8 cellular contexts compared by ENCODE assay signal in genomic region chr22:19717691-19718254, GRCh38. TPM values are rescaled to one million over a fixed set of nuclear protein-coding genes. Genes with fewer than 3 reads are reported as not detected.
DNase-seq lines count a peak whose midpoint lies in the region; ATAC-seq and TF ChIP-seq lines count a peak whose summit lies in the region.

No MANE protein-coding gene starts in this region.

- ATAC-seq in HG02763 (IDR thresholded peaks at IDR 0.05; ENCODE audit: unreplicated experiment), result no peak

- H3K27me3 Mint-ChIP-seq in glutamatergic neuron (ENCODE audit: unreplicated experiment), result peaks cover 36% of the 10 kb centered on the region

- peak overlapping the region; percentile 43; the same call in 1 of the 2 replicates for H3K9ac ChIP-seq in SK-N-SH

- H3K79me2 ChIP-seq in SK-N-SH (ENCODE audit: insufficient read depth) (no peaks in the 10 kb centered on the region), osteoblast (ENCODE audit: insufficient read depth, low read length) (no peaks in the 10 kb centered on the region)

- H3K36me3 ChIP-seq in SK-N-SH (replicated peaks in 1 of 2; ENCODE audit: control insufficient read depth in 1 of 2, insufficient read depth in 2 of 2, low read length in 1 of 2) (peaks cover 0 to 5% of the 10 kb centered on the region in 2 experiments), osteoblast (ENCODE audit: insufficient read depth, low read length) (no peaks in the 10 kb centered on the region), testis (ENCODE audit: low read depth, missing control alignments) (no peaks in the 10 kb centered on the region)

- intact Hi-C loops in testis (cut with DNase I; ENCODE audit: low total_unique reads), result no loop called here

- H3K9me3 ChIP-seq in SK-N-SH (no peaks in the 10 kb centered on the region), osteoblast (ENCODE audit: low read depth, low read length) (no peaks in the 10 kb centered on the region), testis (no peaks in the 10 kb centered on the region)

- DNase-seq in GM04504 (ENCODE audit: low read depth), result peak; percentile 35
- peak; percentile 22 for DNase-seq in HS-5 (ENCODE audit: low read depth)
- peak; percentile 97 for DNase-seq in SK-N-SH
- DNase-seq in activated naive CD4-positive, alpha-beta T cell treated with anti-CD3 and anti-CD28 coated beads, Interleukin-2, amount 50 U/mL, for 16 hours, result peak; percentile 82
- DNase-seq in glutamatergic neuron, result peak; percentile 84
- DNase-seq in osteoblast (ENCODE audit: insufficient read length, low spot score, missing footprints), result peak; percentile 100
- peak; percentile 84 for DNase-seq in testis

- H3K36me3 Mint-ChIP-seq in glutamatergic neuron (ENCODE audit: unreplicated experiment), result peaks cover 8% of the 10 kb centered on the region

- WGBS in SK-N-SH (ENCODE audit: low lambda C conversion rate), result 76% methylated on average over 20 of the region's 61 CpGs
- WGBS in testis, 2 donors, result 4 to 6% methylated on average over 36 to 61 of the region's 61 CpGs

- H2AFZ ChIP-seq in SK-N-SH (ENCODE audit: low read depth), result peak overlapping the region; percentile 76; the same call in 1 of the 2 replicates
- peak overlapping the region; percentile 82 for H2AFZ ChIP-seq in osteoblast (ENCODE audit: low read length)

- no peaks in the 10 kb centered on the region for H4K20me1 ChIP-seq in SK-N-SH (ENCODE audit: insufficient read depth)
- H4K20me1 ChIP-seq in osteoblast (ENCODE audit: insufficient read depth, low read length), result peaks cover 9% of the 10 kb centered on the region

- no peak for TF ChIP-seq POLR2A in testis (IDR thresholded peaks at IDR 0.05)

- H3K4me1 Mint-ChIP-seq in glutamatergic neuron (ENCODE audit: low read depth, unreplicated experiment), result peaks cover 4% of the 10 kb centered on the region

- H3F3A ChIP-seq in SK-N-SH (replicated peaks; ENCODE audit: insufficient read depth), result no peaks in the 10 kb centered on the region

- no peaks in the 10 kb centered on the region for H3K27me3 ChIP-seq in SK-N-SH (ENCODE audit: insufficient read depth)
- peaks cover 10% of the 10 kb centered on the region for H3K27me3 ChIP-seq in osteoblast (ENCODE audit: insufficient read depth, low read length)
- H3K27me3 ChIP-seq in testis, result no peaks in the 10 kb centered on the region

- H3K4me3 Mint-ChIP-seq in glutamatergic neuron (ENCODE audit: unreplicated experiment), result peak overlapping the region; percentile 89

- peaks cover 12% of the 10 kb centered on the region for H3K9me3 Mint-ChIP-seq in glutamatergic neuron (ENCODE audit: unreplicated experiment)

- peak; percentile 64 for TF ChIP-seq CTCF in SK-N-SH (IDR thresholded peaks at IDR 0.05)
- TF ChIP-seq CTCF in glutamatergic neuron (IDR thresholded peaks at IDR 0.05; ENCODE audit: partially characterized antibody, unreplicated experiment), result peak; percentile 97
- peak; percentile 65 for TF ChIP-seq CTCF in osteoblast (IDR thresholded peaks at IDR 0.05; ENCODE audit: extremely low read depth, low read depth, low read length)
- peak; percentile 94 to 96 (median 95) for TF ChIP-seq CTCF in testis (IDR thresholded peaks at IDR 0.05)

- no peak for TF ChIP-seq EP300 in SK-N-SH (IDR thresholded peaks at IDR 0.05; ENCODE audit: borderline replicate concordance in 1 of 2, low read depth in 1 of 2, low read length in 1 of 2)

- H3K4me1 ChIP-seq in SK-N-SH (ENCODE audit: control insufficient read depth in 1 of 2, insufficient read depth in 2 of 2, low read depth in 1 of 2, low read length in 1 of 2), result peaks cover 0 to 42% of the 10 kb centered on the region in 2 experiments; a peak in 1 of 4 replicates
- H3K4me1 ChIP-seq in osteoblast (ENCODE audit: insufficient read depth, low read length), result peaks cover 4% of the 10 kb centered on the region
- H3K4me1 ChIP-seq in testis, result peaks cover 27% of the 10 kb centered on the region

- peak overlapping the region; percentile 72 for H3K27ac Mint-ChIP-seq in glutamatergic neuron (ENCODE audit: unreplicated experiment)

- CTCF ChIA-PET in SK-N-SH (lab: Yijun Ruan, JAX), result interaction anchor here (0.6 to 3.9 kb wide), 19 partner anchors 13 to 193 kb away, joined by 3 to 30 read pairs (median 4); no protein-coding TSS in a partner anchor

- H3K4me2 ChIP-seq in SK-N-SH, result peak overlapping the region; percentile 81
- peak overlapping the region; percentile 85 for H3K4me2 ChIP-seq in osteoblast (ENCODE audit: insufficient read depth, low read length)

- POLR2A ChIA-PET in SK-N-SH (lab: Yijun Ruan, JAX), result interaction anchor here (1.0 to 1.1 kb wide), 2 partner anchors 21 to 54 kb away, joined by 3 read pairs; no protein-coding TSS in a partner anchor

- H3K4me3 ChIP-seq in SK-N-SH (ENCODE audit: low read depth in 2 of 2, low read length in 1 of 2), result peak overlapping the region; percentile 62 to 67
- H3K4me3 ChIP-seq in osteoblast (ENCODE audit: insufficient read depth, low read length), result peak overlapping the region; percentile 76
- peak overlapping the region; percentile 67 to 84 for H3K4me3 ChIP-seq in testis

- H3K27ac ChIP-seq in SK-N-SH (ENCODE audit: low read depth in 2 of 2, low read length in 1 of 2) (peak overlapping the region in 1 of 2 experiments; percentile 56; a peak in 1 of 4 replicates), osteoblast (ENCODE audit: low read depth, low read length) (no peak overlapping the region), testis (peak overlapping the region in 1 of 2 donors; percentile 79)

- TF ChIP-seq RAD21 in SK-N-SH (IDR thresholded peaks at IDR 0.05; ENCODE audit: low read length), result peak; percentile 75

- H3K9me2 ChIP-seq in SK-N-SH, result no peaks in the 10 kb centered on the region

TF ChIP-seq in SK-N-SH, 30 proteins besides CTCF, POLR2A, EP300 and RAD21 (continues in another document):
- no peak for TF ChIP-seq REST (IDR thresholded peaks at IDR 0.05; ENCODE audit: low read depth, low read length)
- TF ChIP-seq FOSL2 (IDR thresholded peaks at IDR 0.05; ENCODE audit: borderline replicate concordance, low read depth), result no peak
- no peak for TF ChIP-seq YY1 (IDR thresholded peaks at IDR 0.05; ENCODE audit: low read depth)
- TF ChIP-seq NRF1 (IDR thresholded peaks at IDR 0.05; ENCODE audit: low read depth, low read length), result peak; percentile 26; the same call in 1 of the 2 replicates
- TF ChIP-seq SMC3 (IDR thresholded peaks at IDR 0.05; ENCODE audit: low read depth, low read length), result peak; percentile 69
- TF ChIP-seq GABPA (IDR thresholded peaks at IDR 0.05; ENCODE audit: low read depth), result no peak
- TF ChIP-seq IRF3 (IDR thresholded peaks at IDR 0.05; ENCODE audit: low read depth, low read length), result no peak
- peak; percentile 56; the same call in 1 of the 2 replicates for TF ChIP-seq MXI1 (IDR thresholded peaks at IDR 0.05; ENCODE audit: low read depth, low read length)

RNA-seq across cellular contexts. Expression of gene SEPTIN5, which starts 3.5 kb away (rescaled TPM):
- polyA plus RNA-seq in SK-N-SH (2012; rRNA removed), result 10.4 and 14.0 TPM in 2 replicates
- 6.1 and 11.1 TPM in 2 replicates for polyA plus RNA-seq in SK-N-SH (2012; cell fraction: cytosol; rRNA removed)
- 34.8 and 52.6 TPM in 2 replicates for polyA plus RNA-seq in SK-N-SH (2012; cell fraction: nucleus; rRNA removed)
- 96.0 TPM for total RNA-seq in glutamatergic neuron (ENCODE audit: unreplicated experiment)
- total RNA-seq in osteoblast, result 11.2 and 14.5 TPM in 2 replicates
- total RNA-seq in testis, result 10 to 100 TPM; 68.9 to 89.3 TPM
- polyA plus RNA-seq in testis (ENCODE audit: insufficient read depth, low read depth, low replicate concordance), result 33.9 TPM

RNA-seq across cellular contexts. Expression of gene GP1BB, which starts 5.6 kb away (rescaled TPM):
- polyA plus RNA-seq in SK-N-SH (2012; rRNA removed) (0.49 and 1.5 TPM in 2 replicates), testis (ENCODE audit: insufficient read depth, low read depth, low replicate concordance) (not detected)
- polyA plus RNA-seq in SK-N-SH (2012; cell fraction: cytosol; rRNA removed), result 0.49 and 0.85 TPM in 2 replicates
- polyA plus RNA-seq in SK-N-SH (2012; cell fraction: nucleus; rRNA removed), result 7.2 and 43.4 TPM in 2 replicates
- total RNA-seq in glutamatergic neuron (ENCODE audit: unreplicated experiment) (8.3 TPM), osteoblast (0.88 and 1.8 TPM in 2 replicates), testis (10 to 100 TPM; 28.0 to 65.1 TPM)

RNA-seq across cellular contexts. Expression of gene TBX1, which starts 42.8 kb away (rescaled TPM):
- polyA plus RNA-seq in SK-N-SH (2012; rRNA removed) (not detected in 2 replicates), testis (ENCODE audit: insufficient read depth, low read depth, low replicate concordance) (18.1 TPM)
- polyA plus RNA-seq in SK-N-SH (2012; cell fraction: cytosol; rRNA removed), result 0.07 TPM in 1 of 2 replicates, not detected in the other
- 0.29 and 0.41 TPM in 2 replicates for polyA plus RNA-seq in SK-N-SH (2012; cell fraction: nucleus; rRNA removed)
- total RNA-seq in glutamatergic neuron (ENCODE audit: unreplicated experiment) (2.4 TPM), osteoblast (under 0.01 TPM in 1 of 2 replicates, not detected in the other), testis (10 to 100 TPM; 23.3 to 43.4 TPM)

Comparison
In these comparisons a context has a peak if more than half of its experiments do, and no peak if none do; other contexts are left out.
1. DNase-seq: peak in every context shown above with its lines; median percentile 100 in osteoblast; 97 in SK-N-SH; 84 in glutamatergic neuron; 84 in testis; 82 in activated naive CD4-positive, alpha-beta T cell treated with anti-CD3 and anti-CD28 coated beads, Interleukin-2, amount 50 U/mL, for 16 hours; 35 in GM04504; 22 in HS-5.